In genomic region chr1:110056284-110056680, GRCh38 we compare ENCODE assay signal across 1 cellular context.
TF ChIP-seq lines count a peak whose summit lies in the region.

No MANE protein-coding gene starts in this region.

TF ChIP-seq in K562, 482 proteins besides CTCF, POLR2A, EP300 and RAD21:
- TF ChIP-seq ZNF124 (CRISPR knock-in tag; IDR thresholded peaks at IDR 0.05): no peak
- no peak for TF ChIP-seq ZNF408 (CRISPR knock-in tag; IDR thresholded peaks at IDR 0.05; ENCODE audit: low read depth)
- no peak for TF ChIP-seq ZFP1 (CRISPR knock-in tag; IDR thresholded peaks at IDR 0.05)
- no peak for TF ChIP-seq PURB (CRISPR knock-in tag; IDR thresholded peaks at IDR 0.05; ENCODE audit: low read depth)
- TF ChIP-seq ZNF512 (tag; IDR thresholded peaks at IDR 0.05): no peak
- no peak for TF ChIP-seq PHB (CRISPR knock-in tag; IDR thresholded peaks at IDR 0.05)
- no peak for TF ChIP-seq ZKSCAN1 (IDR thresholded peaks at IDR 0.05; ENCODE audit: low read depth, low read length)
- TF ChIP-seq, protein P1, sequence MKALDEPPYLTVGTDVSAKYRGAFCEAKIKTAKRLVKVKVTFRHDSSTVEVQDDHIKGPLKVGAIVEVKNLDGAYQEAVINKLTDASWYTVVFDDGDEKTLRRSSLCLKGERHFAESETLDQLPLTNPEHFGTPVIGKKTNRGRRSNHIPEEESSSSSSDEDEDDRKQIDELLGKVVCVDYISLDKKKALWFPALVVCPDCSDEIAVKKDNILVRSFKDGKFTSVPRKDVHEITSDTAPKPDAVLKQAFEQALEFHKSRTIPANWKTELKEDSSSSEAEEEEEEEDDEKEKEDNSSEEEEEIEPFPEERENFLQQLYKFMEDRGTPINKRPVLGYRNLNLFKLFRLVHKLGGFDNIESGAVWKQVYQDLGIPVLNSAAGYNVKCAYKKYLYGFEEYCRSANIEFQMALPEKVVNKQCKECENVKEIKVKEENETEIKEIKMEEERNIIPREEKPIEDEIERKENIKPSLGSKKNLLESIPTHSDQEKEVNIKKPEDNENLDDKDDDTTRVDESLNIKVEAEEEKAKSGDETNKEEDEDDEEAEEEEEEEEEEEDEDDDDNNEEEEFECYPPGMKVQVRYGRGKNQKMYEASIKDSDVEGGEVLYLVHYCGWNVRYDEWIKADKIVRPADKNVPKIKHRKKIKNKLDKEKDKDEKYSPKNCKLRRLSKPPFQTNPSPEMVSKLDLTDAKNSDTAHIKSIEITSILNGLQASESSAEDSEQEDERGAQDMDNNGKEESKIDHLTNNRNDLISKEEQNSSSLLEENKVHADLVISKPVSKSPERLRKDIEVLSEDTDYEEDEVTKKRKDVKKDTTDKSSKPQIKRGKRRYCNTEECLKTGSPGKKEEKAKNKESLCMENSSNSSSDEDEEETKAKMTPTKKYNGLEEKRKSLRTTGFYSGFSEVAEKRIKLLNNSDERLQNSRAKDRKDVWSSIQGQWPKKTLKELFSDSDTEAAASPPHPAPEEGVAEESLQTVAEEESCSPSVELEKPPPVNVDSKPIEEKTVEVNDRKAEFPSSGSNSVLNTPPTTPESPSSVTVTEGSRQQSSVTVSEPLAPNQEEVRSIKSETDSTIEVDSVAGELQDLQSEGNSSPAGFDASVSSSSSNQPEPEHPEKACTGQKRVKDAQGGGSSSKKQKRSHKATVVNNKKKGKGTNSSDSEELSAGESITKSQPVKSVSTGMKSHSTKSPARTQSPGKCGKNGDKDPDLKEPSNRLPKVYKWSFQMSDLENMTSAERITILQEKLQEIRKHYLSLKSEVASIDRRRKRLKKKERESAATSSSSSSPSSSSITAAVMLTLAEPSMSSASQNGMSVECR (CRISPR knock-in tag; IDR thresholded peaks at IDR 0.05): no peak
- no peak for TF ChIP-seq L3MBTL2 (IDR thresholded peaks at IDR 0.05)
